Comparison of ENCODE assay signal across 13 cellular contexts in the genomic region with DNA sequence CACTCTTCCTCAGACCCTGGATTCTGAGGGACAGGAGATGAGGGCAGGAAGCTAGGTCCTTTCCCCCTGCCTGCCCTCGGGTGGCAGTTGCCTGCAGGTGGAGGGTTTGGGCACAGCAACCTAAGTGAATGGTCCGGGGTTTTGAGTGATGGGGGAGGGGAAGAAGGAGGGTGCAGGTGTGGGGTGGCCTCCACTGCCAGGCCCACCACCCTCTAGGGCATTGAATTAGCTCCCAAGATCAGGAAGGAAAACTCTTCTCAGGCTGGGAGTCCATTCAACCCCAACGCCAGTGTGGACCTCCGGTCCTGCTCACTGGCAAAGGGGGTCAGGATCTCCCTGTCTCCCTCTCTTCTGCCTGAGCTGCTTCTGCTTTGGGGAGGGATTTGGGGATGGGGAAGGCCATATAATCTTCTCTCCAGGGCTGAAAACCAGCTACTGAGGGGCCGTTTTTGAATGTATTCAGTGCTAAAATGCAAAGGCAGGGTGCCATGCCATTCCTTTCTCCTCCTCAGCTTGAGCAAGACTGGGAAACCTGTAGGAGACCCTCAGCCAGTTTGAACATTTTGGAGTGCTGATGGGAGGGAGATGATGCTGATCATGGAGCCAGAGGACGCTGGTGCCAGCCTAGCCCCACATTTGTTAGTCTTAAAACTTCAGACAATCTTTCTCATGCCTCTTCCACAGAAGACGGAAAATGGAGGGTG. TPM values are rescaled to one million over a fixed set of nuclear protein-coding genes. Genes with fewer than 3 reads are reported as not detected.
DNase-seq lines count a peak whose midpoint lies in the region; ATAC-seq, FAIRE-seq and TF ChIP-seq lines count a peak whose summit lies in the region.
"Had no signal": no experiment of that assay in that cellular context is flagged by ENCODE, and none has a peak within 500 bp of the region (broad histone marks: within the 10 kb centered on the region; RNA-seq: fewer than 3 reads in every experiment).

No MANE protein-coding gene starts in this region.

- no peaks in the 10 kb centered on the region for H3K36me3 ChIP-seq in HepG2 (replicated peaks in 1 of 2; ENCODE audit: control insufficient read depth in 1 of 2, insufficient read depth in 2 of 2, low read length in 2 of 2)
- H3K36me3 ChIP-seq in right lobe of liver = no peaks in the 10 kb centered on the region
- no peaks in the 10 kb centered on the region for H3K36me3 ChIP-seq in upper lobe of left lung
- H3K36me3 ChIP-seq in H7 (replicated peaks; ENCODE audit: control insufficient read depth, insufficient read depth, low read length) = no peaks in the 10 kb centered on the region
- H3K36me3 ChIP-seq: esophagus muscularis mucosa had no signal

- H3K27ac Mint-ChIP-seq in activated B cell treated with CpG ODN at 0.5 μM for 24 hours (peak overlapping the region; percentile 97), immature natural killer cell (peak overlapping the region; percentile 96 to 100 (median 98))

- H3K4me3 Mint-ChIP-seq in activated B cell treated with CpG ODN at 0.5 μM for 24 hours (peak overlapping the region; percentile 76), immature natural killer cell (peak overlapping the region; percentile 73 to 84 (median 78))
- H3K4me3 Mint-ChIP-seq: mesothelial cell of epicardium had no signal

- ATAC-seq in HepG2 (no peak), right lobe of liver (no peak), activated B cell treated with CpG ODN at 0.5 μM for 24 hours (ENCODE audit: low read depth) (no peak), upper lobe of left lung (ENCODE audit: low FRiP score in 2 of 2) (no peak)
- ATAC-seq: right cardiac atrium had no signal

- no peaks in the 10 kb centered on the region for H3K9me3 ChIP-seq in HepG2 (ENCODE audit: low read length)
- H3K9me3 ChIP-seq in right lobe of liver = no peaks in the 10 kb centered on the region
- no peaks in the 10 kb centered on the region for H3K9me3 ChIP-seq in upper lobe of left lung
- H3K9me3 ChIP-seq: esophagus muscularis mucosa had no signal

- no peaks in the 10 kb centered on the region for H3K79me2 ChIP-seq in HepG2 (ENCODE audit: insufficient read depth, low read length)

- DNase-seq in HepG2 (ENCODE audit: low spot score) (no peak), right lobe of liver (no peak), activated B cell treated with CpG ODN at 0.5 μM for 24 hours (no peak), immature natural killer cell (no peak), upper lobe of left lung (peak in 1 of 2 donors; percentile 15), H7 (no peak), dorsolateral prefrontal cortex (no peak), AG08396 (ENCODE audit: low spot score) (no peak)
- DNase-seq: AML-193, NCI-H187, right cardiac atrium had no signal

- in situ Hi-C loops in HepG2 (cut with HindIII; ENCODE audit: extremely low pct_ligation_motif_present, low pct_unique_long_range_greater_than_20kb) = no loop called here

- no TSS peak for BruUV-seq in HepG2 (replicated peaks; lab: Mats Ljungman, UMichigan)

- H3K36me3 Mint-ChIP-seq in activated B cell treated with CpG ODN at 0.5 μM for 24 hours (ENCODE audit: low read depth) (peaks cover 31% of the 10 kb centered on the region), immature natural killer cell (peaks cover 4 to 8% (median 5%) of the 10 kb centered on the region in 3 donors)
- H3K36me3 Mint-ChIP-seq: mesothelial cell of epicardium had no signal

- no peak for TF ChIP-seq POLR2A in HepG2 (IDR thresholded peaks at IDR 0.05; ENCODE audit: insufficient read depth in 1 of 2, low read depth in 2 of 2, low read length in 2 of 2)
- no peak for TF ChIP-seq POLR2A in right lobe of liver (IDR thresholded peaks at IDR 0.05)
- TF ChIP-seq POLR2A in upper lobe of left lung (IDR thresholded peaks at IDR 0.05) = no peak

- H3K9me3 Mint-ChIP-seq in activated B cell treated with CpG ODN at 0.5 μM for 24 hours (no peaks in the 10 kb centered on the region), immature natural killer cell (no peaks in the 10 kb centered on the region)
- H3K9me3 Mint-ChIP-seq: mesothelial cell of epicardium had no signal

- H3K27me3 ChIP-seq in HepG2 (ENCODE audit: control insufficient read depth in 1 of 2, insufficient read depth in 2 of 2, low read length in 2 of 2) = peaks cover 6 to 48% of the 10 kb centered on the region in 2 experiments
- H3K27me3 ChIP-seq in right lobe of liver = no peaks in the 10 kb centered on the region
- H3K27me3 ChIP-seq in upper lobe of left lung = no peaks in the 10 kb centered on the region
- peaks cover 7% of the 10 kb centered on the region for H3K27me3 ChIP-seq in H7 (ENCODE audit: control insufficient read depth, insufficient read depth, low read length)
- peaks cover 0 to 7% (median 0%) of the 10 kb centered on the region in 45 donors for H3K27me3 ChIP-seq in dorsolateral prefrontal cortex

- no peak overlapping the region for H3K9ac ChIP-seq in HepG2 (ENCODE audit: insufficient read depth, low read depth, low read length)

- POLR2A ChIA-PET in HepG2 (lab: Yijun Ruan, JAX) (interaction anchor here (1.5 to 5.3 kb wide), 5 partner anchors 17 to 170 kb away, joined by 4 to 52 read pairs (median 6); a partner anchor contains a TSS), activated B cell treated with CpG ODN at 0.5 μM for 24 hours (lab: Charles Lee) (interaction anchor here (0.5 to 10.0 kb wide), 28 partner anchors 9 to 774 kb away, joined by 3 to 308 read pairs (median 8); a partner anchor contains a TSS)

- CTCF ChIA-PET in HepG2 (lab: Yijun Ruan, JAX; ENCODE audit: low intra/inter-chr PET ratio, low total read pairs) = no interaction called here
- CTCF ChIA-PET in activated B cell treated with CpG ODN at 0.5 μM for 24 hours (lab: Charles Lee) = interaction anchor here (0.6 to 3.1 kb wide), 11 partner anchors 14 to 224 kb away, joined by 3 to 26 read pairs (median 7); a partner anchor contains a TSS

- peak overlapping the region in 1 of 3 experiments; percentile 35; a peak in 1 of 6 replicates for H3K4me3 ChIP-seq in HepG2 (replicated peaks in 1 of 3; ENCODE audit: insufficient read depth in 1 of 3, low read depth in 2 of 3, low read length in 3 of 3)
- no peak overlapping the region for H3K4me3 ChIP-seq in right lobe of liver
- no peak overlapping the region for H3K4me3 ChIP-seq in upper lobe of left lung
- H3K4me3 ChIP-seq in H7 (ENCODE audit: insufficient read depth, low read depth, low read length) = no peak overlapping the region
- H3K4me3 ChIP-seq in dorsolateral prefrontal cortex = no peak overlapping the region
- H3K4me3 ChIP-seq: esophagus muscularis mucosa had no signal

- H3K27ac ChIP-seq in HepG2 (ENCODE audit: extremely low read length, insufficient read depth, low read length) (no peak overlapping the region), right lobe of liver (no peak overlapping the region), upper lobe of left lung (peak overlapping the region; percentile 21 to 99 (median 98)), dorsolateral prefrontal cortex (peak overlapping the region in 2 of 59 donors; percentile 10 to 93)

- peaks cover 62% of the 10 kb centered on the region for H3K4me1 ChIP-seq in HepG2 (ENCODE audit: insufficient read depth, low read length)
- peaks cover 0 to 13% (median 2%) of the 10 kb centered on the region in 4 donors for H3K4me1 ChIP-seq in right lobe of liver
- peaks cover 16 to 28% (median 18%) of the 10 kb centered on the region in 4 donors for H3K4me1 ChIP-seq in upper lobe of left lung

- no peak for TF ChIP-seq RAD21 in HepG2 (CRISPR knock-in tag; IDR thresholded peaks at IDR 0.05)

- peak overlapping the region; percentile 91; the same call in 1 of the 2 replicates for H3K4me2 ChIP-seq in HepG2 (ENCODE audit: low read depth, low read length)

- intact Hi-C loops in HepG2 (cut with micrococcal nuclease; ENCODE audit: unreplicated experiment) (no loop called here), right lobe of liver (cut with DNase I) (loop anchor here in 1 of 2 donors (10.0 kb wide), 1 partner anchor 218 kb away; no protein-coding TSS in a partner anchor), activated B cell treated with CpG ODN at 0.5 μM for 24 hours (cut with micrococcal nuclease) (loop anchor here (10.0 kb wide), 1 partner anchor 568 kb away; no protein-coding TSS in a partner anchor), dorsolateral prefrontal cortex (cut with DNase I) (loop anchor here in 1 of 2 donors (10.0 kb wide), 2 partner anchors 208 to 212 kb away; a partner anchor contains a TSS)

- no peak for FAIRE-seq in HepG2 (lab: Jason Lieb, UNC)

- 43% methylated on average over 7 of the region's 7 CpGs for WGBS in HepG2 (ENCODE audit: low lambda C conversion rate)
- WGBS in right lobe of liver (ENCODE audit: insufficient coverage, low coverage, low lambda C conversion rate, missing lambda C conversion rate) = 58% methylated on average over 4 of the region's 7 CpGs
- WGBS in upper lobe of left lung, 2 donors = 77% methylated on average over 7 of the region's 7 CpGs

- no peak for TF ChIP-seq CTCF in HepG2 (CRISPR knock-in tag; IDR thresholded peaks at IDR 0.05)
- TF ChIP-seq CTCF in right lobe of liver (IDR thresholded peaks at IDR 0.05) = no peak
- TF ChIP-seq CTCF in activated B cell treated with CpG ODN at 0.5 μM for 24 hours (IDR thresholded peaks at IDR 0.05) = no peak
- no peak for TF ChIP-seq CTCF in upper lobe of left lung (IDR thresholded peaks at IDR 0.05)
- TF ChIP-seq CTCF in dorsolateral prefrontal cortex (IDR thresholded peaks at IDR 0.05 in 54 of 56, conservative IDR thresholded peaks at IDR 0.05 in 2 of 56; ENCODE audit: low read depth in 1 of 56, partially characterized antibody in 56 of 56) = no peak

- TF ChIP-seq EP300 in HepG2 (IDR thresholded peaks at IDR 0.05; ENCODE audit: low read depth in 2 of 2, low read length in 2 of 2) (no peak), HepG2 (CRISPR knock-in tag; IDR thresholded peaks at IDR 0.05; ENCODE audit: borderline replicate concordance) (no peak), upper lobe of left lung (IDR thresholded peaks at IDR 0.05) (no peak)

- H4K20me1 ChIP-seq in HepG2 (ENCODE audit: insufficient read depth, low read length) = no peaks in the 10 kb centered on the region

- H3K4me1 Mint-ChIP-seq in activated B cell treated with CpG ODN at 0.5 μM for 24 hours = peaks cover 81% of the 10 kb centered on the region
- H3K4me1 Mint-ChIP-seq in immature natural killer cell = peaks cover 78 to 82% of the 10 kb centered on the region in 2 donors

- H3K27me3 Mint-ChIP-seq in activated B cell treated with CpG ODN at 0.5 μM for 24 hours (no peaks in the 10 kb centered on the region), immature natural killer cell (ENCODE audit: low read depth in 3 of 3) (peaks cover 34 to 57% (median 45%) of the 10 kb centered on the region in 3 donors)

- H2AFZ ChIP-seq in HepG2 (ENCODE audit: low read length) = no peak overlapping the region

RNA-seq across cellular contexts. Expression of a gene that starts 18.8 kb away (rescaled TPM):
- total RNA-seq in HepG2 (2016; rRNA removed; fragmentation: Illumina TruSeq; extraction: Trizol) (41.7 and 60.2 TPM in 2 replicates), right lobe of liver (10 to 100 TPM in 2 of 6 experiments, 1 to 10 TPM in 4; 2.1 to 10.9 (median 7.5) TPM), activated B cell treated with CpG ODN at 0.5 μM for 24 hours (0.44 TPM in 1 of 2 replicates, not detected in the other), upper lobe of left lung (10 to 100 TPM; 19.9 to 82.8 (median 31.1) TPM), dorsolateral prefrontal cortex (1 to 10 TPM in 99 of 120 experiments, under 1 TPM in 20, not detected in 1; 0.31 to 8.2 (median 1.8) TPM)
- total RNA-seq in HepG2 (2016; cell fraction: cytosol; rRNA removed; fragmentation: Illumina TruSeq; extraction: Trizol; ENCODE audit: low read depth) = 17.9 and 20.4 TPM in 2 replicates
- total RNA-seq in HepG2 (2016; cell fraction: insoluble cytoplasmic fraction; rRNA removed; fragmentation: Illumina TruSeq; extraction: Trizol) = 38.5 and 64.6 TPM in 2 replicates
- total RNA-seq in HepG2 (2016; cell fraction: membrane; rRNA removed; fragmentation: Illumina TruSeq; extraction: Trizol) = 31.4 and 31.5 TPM in 2 replicates
- 57.0 and 59.4 TPM in 2 replicates for total RNA-seq in HepG2 (2016; cell fraction: nucleus; rRNA removed; fragmentation: Illumina TruSeq; extraction: Trizol)
- polyA plus RNA-seq in HepG2 (2011; rRNA removed) (77.7 and 92.3 TPM in 2 replicates), immature natural killer cell (not detected)
- 36.7 and 60.1 TPM in 2 replicates for polyA plus RNA-seq in HepG2 (2011; cell fraction: cytosol; rRNA removed)
- polyA plus RNA-seq in HepG2 (2011; cell fraction: nucleus; rRNA removed) = 319 and 344 TPM in 2 replicates
- polyA plus RNA-seq in HepG2 (2012) = 60.9 and 73.8 TPM in 2 replicates
- polyA plus RNA-seq in HepG2 (2016; cell fraction: cytosol; fragmentation: Illumina TruSeq; extraction: Trizol; ENCODE audit: low read depth) = 8.5 and 8.6 TPM in 2 replicates
- polyA plus RNA-seq in HepG2 (2016; cell fraction: insoluble cytoplasmic fraction; fragmentation: Illumina TruSeq; extraction: Trizol; ENCODE audit: low read depth) = 45.6 and 58.3 TPM in 2 replicates
- 13.3 and 14.8 TPM in 2 replicates for polyA plus RNA-seq in HepG2 (2016; cell fraction: membrane; fragmentation: Illumina TruSeq; extraction: Trizol; ENCODE audit: low read depth)
- 147 and 156 TPM in 2 replicates for polyA plus RNA-seq in HepG2 (2016; cell fraction: nucleus; fragmentation: Illumina TruSeq; extraction: Trizol; ENCODE audit: insufficient read depth, low read depth)
- 9.1 and 160 TPM in 2 replicates for polyA minus RNA-seq in HepG2 (2011; rRNA and poly(A)+ RNA removed; ENCODE audit: low replicate concordance)
- 55.8 and 65.9 TPM in 2 replicates for polyA minus RNA-seq in HepG2 (2011; cell fraction: cytosol; rRNA and poly(A)+ RNA removed)
- polyA minus RNA-seq in HepG2 (2011; cell fraction: nucleus; rRNA and poly(A)+ RNA removed) = 80.7 and 95.9 TPM in 2 replicates
- 34.3 and 61.6 TPM in 2 replicates for total RNA-seq in H7 (2014; rRNA removed; shearing (Covaris generic))

RNA-seq across cellular contexts. Expression of a gene that starts 26.2 kb away (rescaled TPM):
- total RNA-seq in HepG2 (2016; rRNA removed; fragmentation: Illumina TruSeq; extraction: Trizol) = 40.6 and 48.6 TPM in 2 replicates
- 50.1 and 73.7 TPM in 2 replicates for total RNA-seq in HepG2 (2016; cell fraction: cytosol; rRNA removed; fragmentation: Illumina TruSeq; extraction: Trizol; ENCODE audit: low read depth)
- total RNA-seq in HepG2 (2016; cell fraction: insoluble cytoplasmic fraction; rRNA removed; fragmentation: Illumina TruSeq; extraction: Trizol) = 43.9 and 49.0 TPM in 2 replicates
- 66.3 and 82.4 TPM in 2 replicates for total RNA-seq in HepG2 (2016; cell fraction: membrane; rRNA removed; fragmentation: Illumina TruSeq; extraction: Trizol)
- 18.4 and 23.7 TPM in 2 replicates for total RNA-seq in HepG2 (2016; cell fraction: nucleus; rRNA removed; fragmentation: Illumina TruSeq; extraction: Trizol)
- 56.6 and 68.2 TPM in 2 replicates for polyA plus RNA-seq in HepG2 (2011; rRNA removed)
- 62.1 and 67.0 TPM in 2 replicates for polyA plus RNA-seq in HepG2 (2011; cell fraction: cytosol; rRNA removed)
- polyA plus RNA-seq in HepG2 (2011; cell fraction: nucleus; rRNA removed) = 27.3 and 39.8 TPM in 2 replicates
- 38.6 and 44.5 TPM in 2 replicates for polyA plus RNA-seq in HepG2 (2012)
- 106 and 131 TPM in 2 replicates for polyA plus RNA-seq in HepG2 (2016; cell fraction: cytosol; fragmentation: Illumina TruSeq; extraction: Trizol; ENCODE audit: low read depth)
- polyA plus RNA-seq in HepG2 (2016; cell fraction: insoluble cytoplasmic fraction; fragmentation: Illumina TruSeq; extraction: Trizol; ENCODE audit: low read depth) = 73.3 and 81.4 TPM in 2 replicates
- 100 and 131 TPM in 2 replicates for polyA plus RNA-seq in HepG2 (2016; cell fraction: membrane; fragmentation: Illumina TruSeq; extraction: Trizol; ENCODE audit: low read depth)
- polyA plus RNA-seq in HepG2 (2016; cell fraction: nucleus; fragmentation: Illumina TruSeq; extraction: Trizol; ENCODE audit: insufficient read depth, low read depth) = 45.4 and 54.1 TPM in 2 replicates
- 30.0 and 48.1 TPM in 2 replicates for polyA minus RNA-seq in HepG2 (2011; rRNA and poly(A)+ RNA removed; ENCODE audit: low replicate concordance)
- polyA minus RNA-seq in HepG2 (2011; cell fraction: cytosol; rRNA and poly(A)+ RNA removed) = 11.5 and 16.0 TPM in 2 replicates
- polyA minus RNA-seq in HepG2 (2011; cell fraction: nucleus; rRNA and poly(A)+ RNA removed) = 10.6 and 14.7 TPM in 2 replicates
- total RNA-seq in right lobe of liver = 10 to 100 TPM; 23.1 to 61.6 (median 29.0) TPM
- 42.2 and 45.7 TPM in 2 replicates for total RNA-seq in activated B cell treated with CpG ODN at 0.5 μM for 24 hours
- polyA plus RNA-seq in immature natural killer cell = 100 to 1,000 TPM; 181 to 197 (median 181) TPM
- total RNA-seq in upper lobe of left lung = 10 to 100 TPM; 26.2 to 54.1 (median 43.2) TPM
- 47.7 and 56.1 TPM in 2 replicates for total RNA-seq in H7 (2014; rRNA removed; shearing (Covaris generic))
- total RNA-seq in dorsolateral prefrontal cortex = 10 to 100 TPM; 37.4 to 67.6 (median 52.1) TPM

RNA-seq across cellular contexts. Expression of a gene that starts 56.7 kb away (rescaled TPM):
- total RNA-seq in HepG2 (2016; rRNA removed; fragmentation: Illumina TruSeq; extraction: Trizol) (30.2 and 64.1 TPM in 2 replicates), right lobe of liver (10 to 100 TPM in 5 of 6 experiments, 1 to 10 TPM in 1; 8.9 to 40.4 (median 26.2) TPM), activated B cell treated with CpG ODN at 0.5 μM for 24 hours (4.4 and 7.1 TPM in 2 replicates), upper lobe of left lung (100 to 1,000 TPM in 4 of 6 donors, 10 to 100 TPM in 2; 88.6 to 126 (median 112) TPM), dorsolateral prefrontal cortex (10 to 100 TPM in 110 of 120 experiments, 1 to 10 TPM in 10; 7.9 to 41.1 (median 16.5) TPM)
- 29.4 and 32.0 TPM in 2 replicates for total RNA-seq in HepG2 (2016; cell fraction: cytosol; rRNA removed; fragmentation: Illumina TruSeq; extraction: Trizol; ENCODE audit: low read depth)
- 24.5 and 63.0 TPM in 2 replicates for total RNA-seq in HepG2 (2016; cell fraction: insoluble cytoplasmic fraction; rRNA removed; fragmentation: Illumina TruSeq; extraction: Trizol)
- 21.8 and 22.8 TPM in 2 replicates for total RNA-seq in HepG2 (2016; cell fraction: membrane; rRNA removed; fragmentation: Illumina TruSeq; extraction: Trizol)
- total RNA-seq in HepG2 (2016; cell fraction: nucleus; rRNA removed; fragmentation: Illumina TruSeq; extraction: Trizol) = 81.6 and 99.0 TPM in 2 replicates
- polyA plus RNA-seq in HepG2 (2011; rRNA removed) (57.7 and 77.7 TPM in 2 replicates), immature natural killer cell (10 to 100 TPM; 14.5 to 49.2 (median 25.2) TPM)
- polyA plus RNA-seq in HepG2 (2011; cell fraction: cytosol; rRNA removed) = 36.7 and 42.6 TPM in 2 replicates
- 210 and 211 TPM in 2 replicates for polyA plus RNA-seq in HepG2 (2011; cell fraction: nucleus; rRNA removed)
- polyA plus RNA-seq in HepG2 (2012) = 69.2 and 69.6 TPM in 2 replicates
- polyA plus RNA-seq in HepG2 (2016; cell fraction: cytosol; fragmentation: Illumina TruSeq; extraction: Trizol; ENCODE audit: low read depth) = 4.2 and 4.3 TPM in 2 replicates
- 25.3 and 32.1 TPM in 2 replicates for polyA plus RNA-seq in HepG2 (2016; cell fraction: insoluble cytoplasmic fraction; fragmentation: Illumina TruSeq; extraction: Trizol; ENCODE audit: low read depth)
- 8.5 and 9.9 TPM in 2 replicates for polyA plus RNA-seq in HepG2 (2016; cell fraction: membrane; fragmentation: Illumina TruSeq; extraction: Trizol; ENCODE audit: low read depth)
- polyA plus RNA-seq in HepG2 (2016; cell fraction: nucleus; fragmentation: Illumina TruSeq; extraction: Trizol; ENCODE audit: insufficient read depth, low read depth) = 149 and 153 TPM in 2 replicates
- 39.8 and 292 TPM in 2 replicates for polyA minus RNA-seq in HepG2 (2011; rRNA and poly(A)+ RNA removed; ENCODE audit: low replicate concordance)
- 52.4 and 60.7 TPM in 2 replicates for polyA minus RNA-seq in HepG2 (2011; cell fraction: cytosol; rRNA and poly(A)+ RNA removed)
- 58.8 and 83.7 TPM in 2 replicates for polyA minus RNA-seq in HepG2 (2011; cell fraction: nucleus; rRNA and poly(A)+ RNA removed)
- 186 and 207 TPM in 2 replicates for total RNA-seq in H7 (2014; rRNA removed; shearing (Covaris generic))

Comparison
In these comparisons a context has a peak if more than half of its experiments do, and no peak if none do; other contexts are left out.
1. H3K27ac ChIP-seq: peak in upper lobe of left lung (4 of 4); none in HepG2 (single experiment) and right lobe of liver (0 of 3).